Comparison of ENCODE assay signal across 8 cellular contexts in genomic region chr10:113407218-113407617, GRCh38.
"Had no signal": no experiment of that assay in that cellular context is flagged by ENCODE, and none has a peak within 500 bp of the region (broad histone marks: within the 10 kb centered on the region; RNA-seq: fewer than 3 reads in every experiment).

No MANE protein-coding gene starts in this region.

- H3K4me3 Mint-ChIP-seq: IgD-negative memory B cell had no signal

- H3K4me1 Mint-ChIP-seq: IgD-negative memory B cell had no signal

- H3K9me3 Mint-ChIP-seq: IgD-negative memory B cell had no signal

- H3K4me2 ChIP-seq: KMS-11 had no signal

- H3K4me3 ChIP-seq: GM23248 had no signal

- H3K27ac Mint-ChIP-seq: IgD-negative memory B cell had no signal

- DNase-seq: GM23248, HCEC 1CT, Karpas-422, KBM-7 had no signal

- H2AFZ ChIP-seq: GM23248 had no signal

- ATAC-seq: HepG2 had no signal

- H3K27ac ChIP-seq: GM23248, HL-60, KMS-11 had no signal
